ENCODE assay signal across 20 cellular contexts in genomic region chr2:33126973-33127372, GRCh38.
DNase-seq lines count a peak whose midpoint lies in the region; ATAC-seq, FAIRE-seq and TF ChIP-seq lines count a peak whose summit lies in the region.
"Had no signal": no experiment of that assay in that cellular context is flagged by ENCODE, and none has a peak within 500 bp of the region (broad histone marks: within the 10 kb centered on the region; RNA-seq: fewer than 3 reads in every experiment).

No MANE protein-coding gene starts in this region.

- H4K20me1 ChIP-seq in IMR-90 (ENCODE audit: insufficient read depth, low read length) (no peaks in the 10 kb centered on the region), keratinocyte (ENCODE audit: control insufficient read depth, extremely low read depth, insufficient read depth, low read length) (no peaks in the 10 kb centered on the region)

- H2BK20ac ChIP-seq in IMR-90 (ENCODE audit: low read depth, low read length), result peak overlapping the region; percentile 50; the same call in 1 of the 2 replicates

- H3K4me2 ChIP-seq in IMR-90 (ENCODE audit: low read depth, low read length), result peak overlapping the region; percentile 9; the same call in 1 of the 2 replicates
- peak overlapping the region; percentile 13 for H3K4me2 ChIP-seq in keratinocyte (ENCODE audit: control insufficient read depth, extremely low read depth, insufficient read depth, low read depth, low read length)

- POLR2A ChIA-PET in IMR-90 (lab: Charles Lee; ENCODE audit: unreplicated experiment), result no interaction called here

- dilution Hi-C loops in IMR-90 (cut with HindIII; ENCODE audit: low sequenced_read_pairs, unreplicated experiment), result no loop called here
- dilution Hi-C loops in keratinocyte (cut with MboI; ENCODE audit: extremely low pct_ligation_motif_present, low sequenced_read_pairs), result no loop called here

- intact Hi-C loops in IMR-90 (cut with micrococcal nuclease), result no loop called here

- TF ChIP-seq CTCF in IMR-90 (conservative IDR thresholded peaks at IDR 0.05; ENCODE audit: low read depth, low read length) (no peak), bronchial epithelial cell (IDR thresholded peaks at IDR 0.05; ENCODE audit: insufficient read depth, low read length, severe bottlenecking) (no peak), keratinocyte (optimal IDR thresholded peaks at IDR 0.05 in 1 of 3, IDR thresholded peaks at IDR 0.05 in 1 of 3, conservative IDR thresholded peaks at IDR 0.05 in 1 of 3; ENCODE audit: extremely low read depth in 1 of 3, insufficient read depth in 2 of 3, low read length in 3 of 3) (no peak), GM10266 (IDR thresholded peaks at IDR 0.05; ENCODE audit: control insufficient read depth, insufficient read depth, low read depth, missing control alignments) (no peak)

- H3K79me2 ChIP-seq in ACC112 (ENCODE audit: control insufficient read depth, insufficient read depth, low read length, unreplicated experiment), result no peaks in the 10 kb centered on the region
- no peaks in the 10 kb centered on the region for H3K79me2 ChIP-seq in keratinocyte (ENCODE audit: control insufficient read depth, insufficient read depth, low read length)
- H3K79me2 ChIP-seq: parathyroid adenoma had no signal

- H3K27ac ChIP-seq in ACC112 (ENCODE audit: low read depth, low read length), result peak overlapping the region; percentile 69
- H3K27ac ChIP-seq in IMR-90 (ENCODE audit: insufficient read depth, low read length), result no peak overlapping the region
- H3K27ac ChIP-seq in keratinocyte (ENCODE audit: control insufficient read depth, insufficient read depth, low read length), result no peak overlapping the region
- H3K27ac ChIP-seq: parathyroid adenoma had no signal

- H3K9ac ChIP-seq in IMR-90 (ENCODE audit: low read depth, low read length) (no peak overlapping the region), keratinocyte (ENCODE audit: control insufficient read depth, extremely low read depth, insufficient read depth, low read length) (no peak overlapping the region)
- H3K9ac ChIP-seq: parathyroid adenoma had no signal

- DNase-seq in IMR-90 (peak; percentile 65), bronchial epithelial cell (ENCODE audit: low read depth) (peak; percentile 36), keratinocyte (ENCODE audit: low read depth, low spot score) (no peak), HAP-1 (ENCODE audit: low spot score in 2 of 2) (no peak), GM10266 (ENCODE audit: extremely low spot score) (no peak)
- no peak for DNase-seq in stimulated activated CD4-positive, alpha-beta T cell treated with anti-CD3 and anti-CD28 coated beads, Interleukin-12 subunit alpha, Interleukin-12 subunit beta, amount 100 ng/mL, for 4 hours
- DNase-seq in stimulated activated CD4-positive, alpha-beta T cell treated with anti-CD3 and anti-CD28 coated beads, Interleukin-4, amount 100 ng/mL, for 24 hours, result no peak
- DNase-seq: activated CD4-positive, alpha-beta T cell treated with anti-CD3 and anti-CD28 coated beads for 4 hours; activated naive CD4-positive, alpha-beta T cell treated with anti-CD3 and anti-CD28 coated beads, Interleukin-2, amount 50 U/mL, for 16 hours; activated T-cell treated with anti-CD3 and anti-CD28 coated beads for 4 hours; effector memory CD4-positive, alpha-beta T cell; Karpas-422; NCI-H1436; SIG-M5; stimulated activated naive CD4-positive, alpha-beta T cell treated with Interleukin-2 at 50 U/mL for 16 hours; T1000 had no signal

- no peak for TF ChIP-seq POLR2A in IMR-90 (IDR thresholded peaks at IDR 0.05; ENCODE audit: low read depth, low read length)

- H3K9me1 ChIP-seq in IMR-90 (ENCODE audit: insufficient read depth, low read length), result peaks cover 22% of the 10 kb centered on the region
- no peaks in the 10 kb centered on the region for H3K9me1 ChIP-seq in keratinocyte (ENCODE audit: control insufficient read depth, extremely low read depth, insufficient read depth, low read length)

- peak overlapping the region; percentile 46; the same call in 1 of the 2 replicates for H3K18ac ChIP-seq in IMR-90 (ENCODE audit: low read depth, low read length)

- no peaks in the 10 kb centered on the region for H3K9me3 ChIP-seq in IMR-90 (ENCODE audit: control insufficient read depth, insufficient read depth, low read length)
- H3K9me3 ChIP-seq in keratinocyte (ENCODE audit: control insufficient read depth, low read depth, low read length), result no peaks in the 10 kb centered on the region
- no peaks in the 10 kb centered on the region for H3K9me3 ChIP-seq in HAP-1

- H3K27me3 ChIP-seq in ACC112 (ENCODE audit: insufficient read depth, low read length), result no peaks in the 10 kb centered on the region
- no peaks in the 10 kb centered on the region for H3K27me3 ChIP-seq in IMR-90 (ENCODE audit: control insufficient read depth, insufficient read depth, low read length)
- no peaks in the 10 kb centered on the region for H3K27me3 ChIP-seq in bronchial epithelial cell (ENCODE audit: control insufficient read depth, insufficient read depth, low read length)
- H3K27me3 ChIP-seq in keratinocyte (ENCODE audit: control insufficient read depth, extremely low read depth, insufficient read depth, low read length), result no peaks in the 10 kb centered on the region
- H3K27me3 ChIP-seq in HAP-1 (ENCODE audit: low read depth), result no peaks in the 10 kb centered on the region

- WGBS in IMR-90 (ENCODE audit: extremely low coverage in 2 of 2, insufficient read length in 1 of 2), 2 experiments, result no CpG with 5 or more reads among the region's 3 CpGs

- peak overlapping the region; percentile 70 for H2AFZ ChIP-seq in ACC112 (ENCODE audit: low read length, unreplicated experiment)
- H2AFZ ChIP-seq in IMR-90 (replicated peaks; ENCODE audit: low read length, poor library complexity), result no peak overlapping the region
- H2AFZ ChIP-seq in keratinocyte (ENCODE audit: control insufficient read depth, low read length), result peak overlapping the region; percentile 41
- H2AFZ ChIP-seq: parathyroid adenoma had no signal

- no peak for TF ChIP-seq RAD21 in IMR-90 (IDR thresholded peaks at IDR 0.05; ENCODE audit: low read length)

- FAIRE-seq in bronchial epithelial cell (lab: Jason Lieb, UNC) (no peak), keratinocyte (lab: Jason Lieb, UNC) (peak; percentile 75)
- FAIRE-seq: H1, urothelium cell line had no signal

- H3K4me1 ChIP-seq in ACC112 (ENCODE audit: control insufficient read depth, insufficient read depth, low read length, unreplicated experiment) (peaks cover 40% of the 10 kb centered on the region), IMR-90 (ENCODE audit: control insufficient read depth, insufficient read depth, low read length) (peaks cover 16% of the 10 kb centered on the region), keratinocyte (ENCODE audit: control insufficient read depth, extremely low read depth, insufficient read depth, low read length) (peaks cover 37% of the 10 kb centered on the region), HAP-1 (no peaks in the 10 kb centered on the region)
- H3K4me1 ChIP-seq: parathyroid adenoma had no signal

- peaks cover 22 to 51% of the 10 kb centered on the region in 2 experiments for H3K79me1 ChIP-seq in IMR-90 (ENCODE audit: low read depth in 1 of 2, low read length in 2 of 2)

- no peak overlapping the region for H3K56ac ChIP-seq in IMR-90 (ENCODE audit: extremely low read depth, insufficient read depth, low read length)

- no peak overlapping the region for H2BK15ac ChIP-seq in IMR-90 (ENCODE audit: low read depth, low read length)

- 0 out of 2 replicates have a peak overlapping the region, but pooled peaks have one; percentile 65 for H3K14ac ChIP-seq in IMR-90 (replicated peaks; ENCODE audit: low read depth, low read length)

- no peak overlapping the region for H4K5ac ChIP-seq in IMR-90 (ENCODE audit: low read depth, low read length)

- H2AK5ac ChIP-seq in IMR-90 (ENCODE audit: low read depth, low read length), result peak overlapping the region; percentile 41; the same call in 1 of the 2 replicates

- H2BK120ac ChIP-seq in IMR-90 (ENCODE audit: low read depth, low read length), result peak overlapping the region; percentile 67

- H4K8ac ChIP-seq in IMR-90 (ENCODE audit: low read depth in 2 of 2, low read length in 2 of 2), result no peak overlapping the region

- H2AK9ac ChIP-seq in IMR-90 (replicated peaks; ENCODE audit: low read depth, low read length, poor library complexity), result no peak overlapping the region

- no peak overlapping the region; the same call in 1 of the 2 replicates for H3K23ac ChIP-seq in IMR-90 (ENCODE audit: low read depth, low read length)

- ATAC-seq in IMR-90 (ENCODE audit: low read depth), result peak; percentile 40; the same call in 1 of the 2 replicates

- no peak overlapping the region for H3K4me3 ChIP-seq in ACC112 (ENCODE audit: low read depth, low read length)
- no peak overlapping the region for H3K4me3 ChIP-seq in IMR-90 (ENCODE audit: insufficient read depth, low read depth, low read length)
- H3K4me3 ChIP-seq in bronchial epithelial cell (ENCODE audit: low read depth, low read length), result no peak overlapping the region
- H3K4me3 ChIP-seq in keratinocyte (ENCODE audit: control insufficient read depth in 2 of 3, extremely low read depth in 1 of 3, insufficient read depth in 2 of 3, low read depth in 1 of 3, low read length in 3 of 3), result no peak overlapping the region
- H3K4me3 ChIP-seq in HAP-1, result no peak overlapping the region

- CTCF ChIA-PET in IMR-90 (lab: Yijun Ruan, JAX), result interaction anchor here (0.9 kb wide), 1 partner anchor 11 kb away, joined by 6 read pairs; no protein-coding TSS in a partner anchor

- peak overlapping the region; percentile 12 for H2BK5ac ChIP-seq in IMR-90 (ENCODE audit: low read depth, low read length, poor library complexity, severe bottlenecking)

- H4K91ac ChIP-seq in IMR-90 (ENCODE audit: insufficient read depth, low read depth, low read length), result peak overlapping the region; percentile 30; the same call in 1 of the 2 replicates

- in situ Hi-C loops in IMR-90 (cut with MboI; ENCODE audit: low sequenced_read_pairs) (no loop called here), HAP-1 (cut with MboI; ENCODE audit: low sequenced_read_pairs) (no loop called here)

- BruUV-seq in IMR-90 (replicated peaks; lab: Mats Ljungman, UMichigan), result no TSS peak

- peak overlapping the region; percentile 79; the same call in 1 of the 2 replicates for H3K4ac ChIP-seq in IMR-90 (ENCODE audit: low read depth, low read length)

- no peaks in the 10 kb centered on the region for H3K36me3 ChIP-seq in ACC112 (ENCODE audit: insufficient read depth, low read length)
- H3K36me3 ChIP-seq in IMR-90 (ENCODE audit: control insufficient read depth, insufficient read depth, low read length), result peaks cover 2% of the 10 kb centered on the region; the same call in 1 of the 2 replicates
- no peaks in the 10 kb centered on the region for H3K36me3 ChIP-seq in bronchial epithelial cell (ENCODE audit: control insufficient read depth, insufficient read depth, low read length)
- H3K36me3 ChIP-seq in keratinocyte (ENCODE audit: control insufficient read depth in 2 of 2, extremely low read depth in 1 of 2, insufficient read depth in 2 of 2, low read length in 2 of 2), result no peaks in the 10 kb centered on the region
- H3K36me3 ChIP-seq in HAP-1 (replicated peaks), result no peaks in the 10 kb centered on the region

TF ChIP-seq in IMR-90, 13 proteins besides CTCF, POLR2A, EP300 and RAD21 (continues in another document):
- TF ChIP-seq FOS (IDR thresholded peaks at IDR 0.05; ENCODE audit: low read depth, low read length) (no peak), BHLHE40 (IDR thresholded peaks at IDR 0.05; ENCODE audit: low read depth, low read length) (no peak), RFX5 (IDR thresholded peaks at IDR 0.05; ENCODE audit: low read depth, low read length) (no peak), CHD1 (IDR thresholded peaks at IDR 0.05; ENCODE audit: low read depth, low read length) (no peak)

Comparison
In these comparisons a context has a peak if more than half of its experiments do, and no peak if none do; other contexts are left out.
1. DNase-seq: peak in IMR-90 (single experiment) and bronchial epithelial cell (single experiment); none in keratinocyte (single experiment), HAP-1 (0 of 2), stimulated activated CD4-positive, alpha-beta T cell treated with anti-CD3 and anti-CD28 coated beads, Interleukin-12 subunit alpha, Interleukin-12 subunit beta, amount 100 ng/mL, for 4 hours (single experiment), stimulated activated CD4-positive, alpha-beta T cell treated with anti-CD3 and anti-CD28 coated beads, Interleukin-4, amount 100 ng/mL, for 24 hours (single experiment) and GM10266 (single experiment).